In the genomic region with DNA sequence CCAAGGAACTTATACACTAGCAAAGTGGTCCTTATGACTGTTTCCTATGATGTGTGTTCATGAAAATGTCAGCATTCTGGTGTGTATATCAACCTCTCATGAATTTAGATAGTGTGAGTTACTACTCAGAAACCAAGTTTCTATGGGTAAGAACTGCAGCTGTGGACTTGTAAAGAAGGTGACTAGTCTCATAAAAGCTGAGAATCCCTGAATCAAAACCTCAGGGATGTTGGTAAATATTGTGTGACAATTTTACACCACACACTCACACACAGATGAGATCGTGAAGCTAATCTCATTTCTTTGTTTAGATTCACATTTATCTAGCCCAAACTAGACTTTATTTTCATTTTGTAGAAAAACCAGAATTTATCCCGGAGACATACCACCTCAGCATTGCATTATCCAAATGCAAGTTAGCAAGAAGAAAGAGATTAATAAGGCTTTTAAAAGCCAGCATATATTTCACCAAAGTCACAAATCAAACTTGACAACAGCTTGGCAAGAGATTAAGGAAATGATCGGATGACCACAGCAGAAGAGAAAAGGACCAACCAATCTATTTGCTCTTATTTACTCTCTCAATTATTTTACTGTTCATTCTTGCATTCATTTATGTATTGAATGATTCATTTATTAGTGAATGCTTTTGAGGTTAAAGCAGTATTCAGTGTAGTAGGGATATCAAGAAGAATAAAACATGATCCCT, we compare ENCODE assay signal across 21 cellular contexts.
DNase-seq lines count a peak whose midpoint lies in the region; ATAC-seq and TF ChIP-seq lines count a peak whose summit lies in the region.
"Had no signal": no experiment of that assay in that cellular context is flagged by ENCODE, and none has a peak within 500 bp of the region (broad histone marks: within the 10 kb centered on the region; RNA-seq: fewer than 3 reads in every experiment).

No MANE protein-coding gene starts in this region.

- H3K4me3 ChIP-seq in vagina = no peak overlapping the region

- no peak for ATAC-seq in activated T-cell treated with anti-CD3 and anti-CD28 coated beads, Interleukin-2, amount 50 U/mL, for 4 hours
- ATAC-seq: HCT116 had no signal

- no peaks in the 10 kb centered on the region for H3K36me3 ChIP-seq in vagina

- H3K27me3 ChIP-seq in vagina = no peaks in the 10 kb centered on the region

- H3K36me3 Mint-ChIP-seq in activated T-cell treated with anti-CD3 and anti-CD28 coated beads, Interleukin-2, amount 50 U/mL, for 4 hours (ENCODE audit: insufficient read depth) = no peaks in the 10 kb centered on the region

- H3K4me1 Mint-ChIP-seq in activated T-cell treated with anti-CD3 and anti-CD28 coated beads, Interleukin-2, amount 50 U/mL, for 4 hours (ENCODE audit: low read depth) = no peaks in the 10 kb centered on the region
- H3K4me1 Mint-ChIP-seq: B cell had no signal

- no peaks in the 10 kb centered on the region for H3K9me3 ChIP-seq in vagina

- TF ChIP-seq CTCF in vagina (IDR thresholded peaks at IDR 0.05) = no peak

- no peak for TF ChIP-seq POLR2A in vagina (IDR thresholded peaks at IDR 0.05)

- peak overlapping the region; percentile 15 for H3K27ac ChIP-seq in vagina

- no peak overlapping the region for H3K4me3 Mint-ChIP-seq in activated T-cell treated with anti-CD3 and anti-CD28 coated beads, Interleukin-2, amount 50 U/mL, for 4 hours
- H3K4me3 Mint-ChIP-seq: B cell had no signal

- peaks cover 8% of the 10 kb centered on the region for H3K9me3 Mint-ChIP-seq in activated T-cell treated with anti-CD3 and anti-CD28 coated beads, Interleukin-2, amount 50 U/mL, for 4 hours

- intact Hi-C loops in vagina (cut with DNase I) = no loop called here

- H3K4me1 ChIP-seq in vagina = peaks cover 12% of the 10 kb centered on the region

- DNase-seq in SHP77 treated with DMSO at 0.1 percent for 48 hours (lab: John Stamatoyannopoulos, UW) (peak; percentile 38), SHP77 (lab: John Stamatoyannopoulos, UW) (no peak), NCI-H446 treated with DMSO at 0.1 percent for 48 hours (lab: John Stamatoyannopoulos, UW) (peak; percentile 57), astrocyte of the hippocampus (ENCODE audit: low read depth, low spot score) (peak; percentile 51), vagina (ENCODE audit: extremely low spot score in 2 of 2) (no peak), glomerular visceral epithelial cell (ENCODE audit: extremely low spot score) (no peak)
- DNase-seq in activated T-cell treated with anti-CD3 and anti-CD28 coated beads, Interleukin-2, amount 50 U/mL, for 4 hours = no peak
- DNase-seq in stimulated activated CD4-positive, alpha-beta T cell treated with anti-CD3 and anti-CD28 coated beads, Interleukin-1b, Interleukin-23, amount 100 ng/mL, for 48 hours = no peak
- DNase-seq: 8988T, COR-L47, GF-D8, GOT3, KG1, NCI-H1092, NCI-H1436 treated with DMSO at 0.1 percent for 48 hours, NCI-H2029 treated with DMSO at 0.1 percent for 48 hours, NCI-H2171, NCI-H69, Right ventricle myocardium superior had no signal

- H3K27me3 Mint-ChIP-seq in activated T-cell treated with anti-CD3 and anti-CD28 coated beads, Interleukin-2, amount 50 U/mL, for 4 hours (ENCODE audit: low read depth) = no peaks in the 10 kb centered on the region
- H3K27me3 Mint-ChIP-seq: B cell had no signal

Comparison
In these comparisons a context has a peak if more than half of its experiments do, and no peak if none do; other contexts are left out.
1. DNase-seq: peak in SHP77 treated with DMSO at 0.1 percent for 48 hours (single experiment), NCI-H446 treated with DMSO at 0.1 percent for 48 hours (single experiment) and astrocyte of the hippocampus (single experiment); none in SHP77 (0 of 2), vagina (0 of 2), activated T-cell treated with anti-CD3 and anti-CD28 coated beads, Interleukin-2, amount 50 U/mL, for 4 hours (single experiment), stimulated activated CD4-positive, alpha-beta T cell treated with anti-CD3 and anti-CD28 coated beads, Interleukin-1b, Interleukin-23, amount 100 ng/mL, for 48 hours (single experiment) and glomerular visceral epithelial cell (single experiment).